ENCODE assay signal across 4 cellular contexts in genomic region chr1:110396259-110396958, GRCh38. TPM values are rescaled to one million over a fixed set of nuclear protein-coding genes. Genes with fewer than 3 reads are reported as not detected.
"Had no signal": no experiment of that assay in that cellular context is flagged by ENCODE, and none has a peak within 500 bp of the region (broad histone marks: within the 10 kb centered on the region; RNA-seq: fewer than 3 reads in every experiment).

No MANE protein-coding gene starts in this region.

RNA-seq across cellular contexts. Expression of gene PROK1, which starts 54.5 kb away (rescaled TPM):
- total RNA-seq: HT-29, HT1080, IMR-90 had no signal
- polyA plus RNA-seq: IgD-negative memory B cell, IMR-90 had no signal
